Comparison of ENCODE assay signal across 15 cellular contexts in the genomic region with DNA sequence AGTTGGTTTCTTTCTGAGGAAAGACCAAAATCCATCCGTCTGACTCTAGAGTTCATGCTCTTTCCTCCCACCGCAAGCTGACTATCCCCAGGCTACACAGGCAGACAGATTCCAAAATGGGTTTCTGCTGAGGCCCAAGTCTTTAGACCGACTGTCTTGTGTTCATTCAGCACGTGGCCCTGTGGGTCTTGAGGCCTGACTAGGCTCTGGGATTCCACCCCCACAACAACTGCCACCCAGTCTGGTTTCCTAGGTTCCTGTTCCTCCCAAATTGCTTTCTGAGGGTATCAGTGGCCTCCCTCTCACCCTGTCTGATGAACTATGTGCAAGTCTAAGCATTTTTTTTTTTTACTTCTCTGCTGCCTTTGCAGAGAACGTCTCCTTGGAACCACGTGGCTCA.
"Had no signal": no experiment of that assay in that cellular context is flagged by ENCODE, and none has a peak within 500 bp of the region (broad histone marks: within the 10 kb centered on the region; RNA-seq: fewer than 3 reads in every experiment).

No MANE protein-coding gene starts in this region.

- H3K27ac Mint-ChIP-seq: activated CD4-positive, alpha-beta T cell treated with anti-CD3 and anti-CD28 coated beads, Interleukin-2, amount 10 ng/mL, durations not matched to agents 7 days and 5 days; activated naive CD4-positive, alpha-beta T cell treated with anti-CD3 and anti-CD28 coated beads, Interleukin-2, amount 50 U/mL, for 72 hours; memory B cell; nephron progenitor cell; T-helper 17 cell had no signal

- H3K9me3 ChIP-seq: breast epithelium, psoas muscle, tibial artery had no signal

- FAIRE-seq: endometrium, TTC549 had no signal

- H3K36me3 Mint-ChIP-seq: activated naive CD4-positive, alpha-beta T cell treated with anti-CD3 and anti-CD28 coated beads, Interleukin-2, amount 50 U/mL, for 72 hours; memory B cell had no signal

- H3K27ac ChIP-seq: breast epithelium, psoas muscle, tibial artery had no signal

- H3K9me3 Mint-ChIP-seq: activated CD4-positive, alpha-beta T cell treated with anti-CD3 and anti-CD28 coated beads, Interleukin-2, amount 10 ng/mL, durations not matched to agents 7 days and 5 days; activated naive CD4-positive, alpha-beta T cell treated with anti-CD3 and anti-CD28 coated beads, Interleukin-2, amount 50 U/mL, for 72 hours; memory B cell; nephron progenitor cell had no signal

- H3K27me3 ChIP-seq: breast epithelium, tibial artery had no signal

- ATAC-seq: activated naive CD4-positive, alpha-beta T cell treated with anti-CD3 and anti-CD28 coated beads, Interleukin-2, amount 50 U/mL, for 72 hours; esophagus mucosa; psoas muscle; T-helper 17 cell had no signal

- DNase-seq: activated CD4-positive, alpha-beta T cell treated with anti-CD3 and anti-CD28 coated beads, Interleukin-2, amount 10 ng/mL, durations not matched to agents 7 days and 5 days; activated CD4-positive, CD25-positive, alpha-beta regulatory T cell; glutamatergic neuron; left cardiac atrium; nephron progenitor cell; psoas muscle; stimulated activated CD4-positive, alpha-beta T cell treated with anti-CD3 and anti-CD28 coated beads, Interleukin-4, amount 100 ng/mL, for 4 hours; T-helper 17 cell; tibial artery had no signal

- H3K4me3 ChIP-seq: breast epithelium, psoas muscle, tibial artery had no signal

- H3K36me3 ChIP-seq: breast epithelium, tibial artery had no signal

- H3K4me3 Mint-ChIP-seq: activated CD4-positive, alpha-beta T cell treated with anti-CD3 and anti-CD28 coated beads, Interleukin-2, amount 10 ng/mL, durations not matched to agents 7 days and 5 days; memory B cell; nephron progenitor cell; T-helper 17 cell had no signal
